In genomic region chr3:176906046-176906905, GRCh38 we compare ENCODE assay signal across 10 cellular contexts.
A peak's percentile ranks its signal among the peaks of the same experiment; 100 is the strongest.
DNase-seq lines count a peak whose midpoint lies in the region; ATAC-seq and TF ChIP-seq lines count a peak whose summit lies in the region.
"Had no signal": no experiment of that assay in that cellular context is flagged by ENCODE, and none has a peak within 500 bp of the region (broad histone marks: within the 10 kb centered on the region; RNA-seq: fewer than 3 reads in every experiment).

No MANE protein-coding gene starts in this region.

- H3K4me3 ChIP-seq in right atrium auricular region (no peak overlapping the region), heart right ventricle (no peak overlapping the region)

- in situ Hi-C loops in SK-MEL-5 (cut with HindIII; ENCODE audit: low pct_unique_long_range_greater_than_20kb, low sequenced_read_pairs), result no loop called here

- WGBS in heart right ventricle, 2 donors, result 36 to 37% methylated on average over 5 of the region's 5 CpGs

- H3K9me3 ChIP-seq in right atrium auricular region (no peaks in the 10 kb centered on the region), heart right ventricle (peaks cover 0 to 5% (median 0%) of the 10 kb centered on the region in 11 donors)

- peak; percentile 65 for ATAC-seq in Right ventricle myocardium superior (ENCODE audit: poor library complexity)
- ATAC-seq in heart right ventricle, result peak in 7 of 8 donors; percentile 38 to 79 (median 63)
- no peak for ATAC-seq in HG02623 (IDR thresholded peaks at IDR 0.05; ENCODE audit: unreplicated experiment)
- no peak for ATAC-seq in GM19328 (IDR thresholded peaks at IDR 0.05; ENCODE audit: unreplicated experiment)

- no peaks in the 10 kb centered on the region for H3K36me3 ChIP-seq in right atrium auricular region
- no peaks in the 10 kb centered on the region for H3K36me3 ChIP-seq in heart right ventricle

- DNase-seq in Right ventricle myocardium superior, result no peak
- DNase-seq in right atrium auricular region (ENCODE audit: low spot score), result no peak
- peak; percentile 17 for DNase-seq in SK-MEL-5 (ENCODE audit: low read depth, low spot score)
- peak in 1 of 2 donors; percentile 42 for DNase-seq in heart right ventricle
- no peak for DNase-seq in ureter (ENCODE audit: low spot score)
- no peak for DNase-seq in activated T-cell treated with anti-CD3 and anti-CD28 coated beads for 4 hours
- DNase-seq: activated CD8-positive, alpha-beta memory T cell treated with anti-CD3 and anti-CD28 coated beads, Interleukin-2, amount 50 U/mL, for 48 hours; NCI-H1436 had no signal

- H3K27ac ChIP-seq in right atrium auricular region, result no peak overlapping the region
- peak overlapping the region in 2 of 10 donors; percentile 21 to 33 for H3K27ac ChIP-seq in heart right ventricle

- H3K4me1 ChIP-seq in right atrium auricular region, result no peaks in the 10 kb centered on the region
- H3K4me1 ChIP-seq in heart right ventricle, result peaks cover 0 to 13% (median 7%) of the 10 kb centered on the region in 9 donors

- intact Hi-C loops in Right ventricle myocardium superior (cut with DNase I) (no loop called here), heart right ventricle (cut with DNase I) (no loop called here)

- H3K27me3 ChIP-seq in right atrium auricular region (no peaks in the 10 kb centered on the region), heart right ventricle (no peaks in the 10 kb centered on the region)

- no peak for TF ChIP-seq CTCF in right atrium auricular region (IDR thresholded peaks at IDR 0.05)
- no peak for TF ChIP-seq CTCF in heart right ventricle (IDR thresholded peaks at IDR 0.05)

Comparison
In these comparisons a context has a peak if more than half of its experiments do, and no peak if none do; other contexts are left out.
1. ATAC-seq: peak in Right ventricle myocardium superior (single experiment) and heart right ventricle (7 of 8); none in HG02623 (single experiment) and GM19328 (single experiment).